Comparison of ENCODE assay signal across 8 cellular contexts in genomic region chr3:64022451-64023186, GRCh38. TPM values are rescaled to one million over a fixed set of nuclear protein-coding genes. Genes with fewer than 3 reads are reported as not detected.
DNase-seq lines count a peak whose midpoint lies in the region; ATAC-seq and TF ChIP-seq lines count a peak whose summit lies in the region.

No MANE protein-coding gene starts in this region.

- H3K9me3 ChIP-seq in effector memory CD4-positive, alpha-beta T cell (ENCODE audit: control insufficient read depth, low read length), result no peaks in the 10 kb centered on the region

- H3K27me3 Mint-ChIP-seq in T-cell, result peaks cover 6 to 9% of the 10 kb centered on the region in 2 donors

- H3K27me3 ChIP-seq in effector memory CD4-positive, alpha-beta T cell (replicated peaks; ENCODE audit: control insufficient read depth, insufficient read depth, low read length, poor library complexity, severe bottlenecking), result no peaks in the 10 kb centered on the region

- H3K4me1 Mint-ChIP-seq in T-cell, result peaks cover 34 to 44% (median 40%) of the 10 kb centered on the region in 3 donors

- H3K4me3 Mint-ChIP-seq in T-cell, result peak overlapping the region; percentile 88

- peaks cover 27% of the 10 kb centered on the region for H3K36me3 ChIP-seq in effector memory CD4-positive, alpha-beta T cell (ENCODE audit: control insufficient read depth, insufficient read depth, low read length)

- peaks cover 19% of the 10 kb centered on the region for H3K36me3 Mint-ChIP-seq in T-cell

- no peak for TF ChIP-seq CTCF in AG04449 (IDR thresholded peaks at IDR 0.05; ENCODE audit: insufficient read depth, low read length, missing control alignments)

- DNase-seq in AG04449 (ENCODE audit: low read depth, low spot score) (no peak), T-cell (peak in 10 of 34 experiments; percentile 0 to 18 (median 5)), myocyte (ENCODE audit: low read depth) (peak; percentile 9), inferior parietal cortex (ENCODE audit: extremely low spot score) (no peak), NCI-H526 (lab: John Stamatoyannopoulos, UW) (no peak)
- peak in 1 of 3 donors; percentile 16 for DNase-seq in effector memory CD4-positive, alpha-beta T cell

- no peaks in the 10 kb centered on the region for H3K9me3 Mint-ChIP-seq in T-cell

- peaks cover 10% of the 10 kb centered on the region for H3K4me1 ChIP-seq in effector memory CD4-positive, alpha-beta T cell (ENCODE audit: control insufficient read depth, insufficient read depth, low read length, poor library complexity, severe bottlenecking)

- ATAC-seq in GM21526 (IDR thresholded peaks at IDR 0.05; ENCODE audit: low FRiP score, unreplicated experiment) (peak; percentile 14), T-cell (replicated peaks in 1 of 4) (peak in 3 of 4 experiments; percentile 1 to 11 (median 3)), GM21576 (IDR thresholded peaks at IDR 0.05; ENCODE audit: unreplicated experiment) (no peak)

- CTCF ChIA-PET in AG04449 (lab: Yijun Ruan, JAX), result interaction anchor here (0.7 to 15.0 kb wide), 51 partner anchors 7 to 679 kb away, joined by 3 to 323 read pairs (median 5); partner anchors contain the start of gene PRICKLE2
- CTCF ChIA-PET in T-cell (lab: Charles Lee), result interaction anchor here (0.6 to 1.8 kb wide), 21 partner anchors 11 to 428 kb away, joined by 3 to 16 read pairs (median 4); no protein-coding TSS in a partner anchor

- peak overlapping the region; percentile 86 for H3K27ac ChIP-seq in effector memory CD4-positive, alpha-beta T cell (ENCODE audit: insufficient read depth, low read length, poor library complexity, severe bottlenecking)

- H3K27ac Mint-ChIP-seq in T-cell, result peak overlapping the region; percentile 87 to 93

- POLR2A ChIA-PET in AG04449 (lab: Yijun Ruan, JAX) (no interaction called here), T-cell (lab: Charles Lee) (interaction anchor here in 1 of 2 donors (0.7 to 1.1 kb wide), 2 partner anchors 14 to 46 kb away, joined by 3 to 4 read pairs; no protein-coding TSS in a partner anchor)

- peak overlapping the region; percentile 98 for H3K4me3 ChIP-seq in AG04449 (ENCODE audit: low read depth, low read length)
- peak overlapping the region; percentile 87 for H3K4me3 ChIP-seq in effector memory CD4-positive, alpha-beta T cell (ENCODE audit: insufficient read depth, low read depth, low read length, poor library complexity, severe bottlenecking)

RNA-seq across cellular contexts. Expression of gene PSMD6, which starts 0.7 kb away (rescaled TPM):
- total RNA-seq in T-cell, result 10 to 100 TPM; 60.2 to 95.4 (median 73.2) TPM
- 112 and 118 TPM in 2 replicates for total RNA-seq in myocyte
- polyA plus RNA-seq in myocyte (2012), result 71.4 TPM
